In the genomic region with DNA sequence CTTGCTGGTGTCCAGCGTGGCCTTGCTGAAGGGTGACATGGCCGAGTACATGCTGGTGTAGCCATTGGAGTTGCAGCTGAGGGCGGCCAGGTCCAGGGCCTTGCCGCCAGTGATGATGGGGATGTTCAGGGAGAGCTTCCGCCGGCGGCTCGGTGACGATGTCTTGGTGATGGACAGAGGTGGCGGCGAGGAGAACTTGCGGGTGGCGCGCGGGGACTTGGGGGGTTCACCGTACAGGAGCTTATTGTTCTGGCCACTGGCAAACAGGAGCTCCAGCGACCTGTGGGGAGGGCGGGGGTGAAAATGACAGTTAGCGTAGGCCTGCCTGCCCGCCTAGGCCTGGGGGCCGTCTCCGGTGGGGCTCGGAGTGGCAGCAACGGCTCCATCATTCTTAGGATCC, we compare ENCODE assay signal across 1 cellular context.
TF ChIP-seq lines count a peak whose summit lies in the region.

No MANE protein-coding gene starts in this region.

TF ChIP-seq in A549, 52 proteins besides CTCF, POLR2A, EP300 and RAD21 (continued from another document):
- TF ChIP-seq NR3C1 (IDR thresholded peaks at IDR 0.05): no peak
